7 cellular contexts compared by ENCODE assay signal in the genomic region with DNA sequence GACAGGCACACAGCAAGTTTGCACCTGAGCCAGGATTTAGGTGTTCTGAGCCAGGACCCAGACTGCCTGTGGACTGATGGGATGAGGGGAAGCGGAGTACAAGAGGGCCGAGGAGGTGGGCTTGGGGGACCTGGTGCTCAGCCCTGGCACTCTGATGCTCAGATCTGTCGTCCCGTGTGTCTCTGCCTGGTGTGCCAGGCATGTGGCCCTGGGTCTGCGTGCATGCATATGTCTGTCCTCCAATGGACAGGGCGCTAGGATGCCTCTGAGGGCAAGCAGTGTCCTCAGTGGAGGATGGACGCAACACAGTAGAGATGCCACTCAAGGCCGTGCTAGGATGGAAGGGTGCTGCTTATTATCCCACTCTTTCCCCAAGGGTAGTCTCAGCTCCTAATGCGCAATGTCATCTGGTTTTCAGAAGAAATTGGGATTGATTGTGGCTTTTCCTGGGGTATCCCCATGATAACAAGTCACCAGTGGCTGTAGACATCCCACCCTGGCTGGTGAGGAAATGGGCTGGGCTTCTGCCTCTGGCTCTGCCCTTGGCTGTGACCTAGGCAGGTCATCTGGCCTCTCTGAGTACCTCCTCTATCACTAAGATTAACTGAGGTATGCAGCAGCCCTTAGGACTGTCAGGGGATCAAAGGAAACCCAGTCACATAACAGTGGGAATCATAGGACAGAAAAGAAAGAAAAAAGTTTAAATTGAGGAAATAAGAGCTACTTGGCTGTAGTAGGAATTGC. TPM values are rescaled to one million over a fixed set of nuclear protein-coding genes. Genes with fewer than 3 reads are reported as not detected.
DNase-seq lines count a peak whose midpoint lies in the region; ATAC-seq, FAIRE-seq and TF ChIP-seq lines count a peak whose summit lies in the region.

No MANE protein-coding gene starts in this region.

- H3K9me3 ChIP-seq in adipocyte (ENCODE audit: control insufficient read depth, low read length) (no peaks in the 10 kb centered on the region), HepG2 (ENCODE audit: low read length) (no peaks in the 10 kb centered on the region), testis (no peaks in the 10 kb centered on the region)

- intact Hi-C loops in HepG2 (cut with micrococcal nuclease; ENCODE audit: unreplicated experiment) (loop anchor here (10.0 kb wide), 1 partner anchor 51 kb away; no protein-coding TSS in a partner anchor), testis (cut with DNase I; ENCODE audit: low total_unique reads) (no loop called here)

- CTCF ChIA-PET in HepG2 (lab: Yijun Ruan, JAX; ENCODE audit: low intra/inter-chr PET ratio, low total read pairs), result no interaction called here

- no peak for TF ChIP-seq POLR2A in HepG2 (IDR thresholded peaks at IDR 0.05; ENCODE audit: insufficient read depth in 1 of 2, low read depth in 2 of 2, low read length in 2 of 2)
- no peak for TF ChIP-seq POLR2A in testis (IDR thresholded peaks at IDR 0.05)

- 95% methylated on average over 8 of the region's 9 CpGs for WGBS in HepG2 (ENCODE audit: low lambda C conversion rate)
- WGBS in testis, 2 donors, result 89% methylated on average over 9 of the region's 9 CpGs

- no peaks in the 10 kb centered on the region for H3K36me3 ChIP-seq in adipocyte (ENCODE audit: control insufficient read depth, insufficient read depth, low read length, severe bottlenecking)
- H3K36me3 ChIP-seq in HepG2 (replicated peaks in 1 of 2; ENCODE audit: control insufficient read depth in 1 of 2, insufficient read depth in 2 of 2, low read length in 2 of 2), result peaks cover 20 to 53% of the 10 kb centered on the region in 2 experiments; a peak in 4 of 5 replicates
- no peaks in the 10 kb centered on the region for H3K36me3 ChIP-seq in testis (ENCODE audit: low read depth, missing control alignments)

- H3K4me1 ChIP-seq in adipocyte (ENCODE audit: control insufficient read depth, insufficient read depth, low read length) (peaks cover 37% of the 10 kb centered on the region), HepG2 (ENCODE audit: insufficient read depth, low read length) (peaks cover 46% of the 10 kb centered on the region), testis (peaks cover 33% of the 10 kb centered on the region)

- TF ChIP-seq CTCF in HepG2 (CRISPR knock-in tag; IDR thresholded peaks at IDR 0.05), result no peak
- no peak for TF ChIP-seq CTCF in testis (IDR thresholded peaks at IDR 0.05)

- no peak for TF ChIP-seq EP300 in HepG2 (IDR thresholded peaks at IDR 0.05; ENCODE audit: low read depth in 2 of 2, low read length in 2 of 2)
- no peak for TF ChIP-seq EP300 in HepG2 (CRISPR knock-in tag; IDR thresholded peaks at IDR 0.05; ENCODE audit: borderline replicate concordance)

- POLR2A ChIA-PET in HepG2 (lab: Yijun Ruan, JAX), result interaction anchor here (0.9 to 2.7 kb wide), 2 partner anchors 11 to 135 kb away, joined by 5 to 20 read pairs; a partner anchor contains a TSS

- no peak for FAIRE-seq in HepG2 (lab: Jason Lieb, UNC)

- H3K27ac ChIP-seq in HepG2 (ENCODE audit: extremely low read length, insufficient read depth, low read length), result peak overlapping the region; percentile 67
- H3K27ac ChIP-seq in testis, result peak overlapping the region; percentile 75 to 77

- H3K4me2 ChIP-seq in HepG2 (ENCODE audit: low read depth, low read length), result peak overlapping the region; percentile 60

- no peak overlapping the region for H2AFZ ChIP-seq in HepG2 (ENCODE audit: low read length)

- peaks cover 3% of the 10 kb centered on the region; the same call in 1 of the 2 replicates for H4K20me1 ChIP-seq in HepG2 (ENCODE audit: insufficient read depth, low read length)

- H3K4me3 ChIP-seq in Jurkat, Clone E6-1 (ENCODE audit: low read length), result peak overlapping the region; percentile 23
- H3K4me3 ChIP-seq in adipocyte (ENCODE audit: low read length) (peak overlapping the region; percentile 62), HepG2 (replicated peaks in 1 of 3; ENCODE audit: insufficient read depth in 1 of 3, low read depth in 2 of 3, low read length in 3 of 3) (peak overlapping the region in 1 of 3 experiments; percentile 22; a peak in 1 of 6 replicates), testis (no peak overlapping the region)

- H3K9ac ChIP-seq in adipocyte (ENCODE audit: low read length), result peak overlapping the region; percentile 31
- peak overlapping the region; percentile 29; the same call in 1 of the 2 replicates for H3K9ac ChIP-seq in HepG2 (ENCODE audit: insufficient read depth, low read depth, low read length)

- DNase-seq in Jurkat, Clone E6-1 (ENCODE audit: low read depth, low spot score), result no peak
- DNase-seq in adipocyte (ENCODE audit: low read depth), result no peak
- no peak for DNase-seq in HepG2 (ENCODE audit: low spot score)
- DNase-seq in testis, result no peak
- no peak for DNase-seq in anterior cingulate cortex (lab: John Stamatoyannopoulos, UW)
- DNase-seq in GM03348 (ENCODE audit: low spot score), result no peak

- no TSS peak for BruUV-seq in HepG2 (replicated peaks; lab: Mats Ljungman, UMichigan)

- H3K27me3 ChIP-seq in adipocyte (replicated peaks; ENCODE audit: control insufficient read depth, insufficient read depth, low read length) (no peaks in the 10 kb centered on the region), HepG2 (ENCODE audit: control insufficient read depth in 1 of 2, insufficient read depth in 2 of 2, low read length in 2 of 2) (no peaks in the 10 kb centered on the region; a peak in 1 of 5 replicates), testis (no peaks in the 10 kb centered on the region)

- ATAC-seq in HepG2, result peak; percentile 26
- no peak for ATAC-seq in HG02884 (IDR thresholded peaks at IDR 0.05; ENCODE audit: unreplicated experiment)

- TF ChIP-seq RAD21 in HepG2 (CRISPR knock-in tag; IDR thresholded peaks at IDR 0.05), result no peak

- in situ Hi-C loops in HepG2 (cut with HindIII; ENCODE audit: extremely low pct_ligation_motif_present, low pct_unique_long_range_greater_than_20kb), result no loop called here

- no peaks in the 10 kb centered on the region for H3K79me2 ChIP-seq in HepG2 (ENCODE audit: insufficient read depth, low read length)

TF ChIP-seq in HepG2, 621 proteins besides CTCF, POLR2A, EP300 and RAD21:
- TF ChIP-seq ZNF670 (CRISPR knock-in tag; IDR thresholded peaks at IDR 0.05; ENCODE audit: borderline replicate concordance) (no peak), ETV6 (CRISPR knock-in tag; conservative IDR thresholded peaks at IDR 0.05) (no peak), ZNF33B (CRISPR knock-in tag; IDR thresholded peaks at IDR 0.05) (no peak), MAZ (IDR thresholded peaks at IDR 0.05; ENCODE audit: borderline replicate concordance, low read depth, low read length) (no peak), MAZ (CRISPR knock-in tag; IDR thresholded peaks at IDR 0.05; ENCODE audit: low read depth) (0 out of 2 replicates have a peak, but pooled peaks have one; percentile 25), ARNTL (CRISPR knock-in tag; IDR thresholded peaks at IDR 0.05) (0 out of 2 replicates have a peak, but pooled peaks have one; percentile 11), ZNF724P (CRISPR knock-in tag; IDR thresholded peaks at IDR 0.05; ENCODE audit: borderline replicate concordance) (no peak), YEATS4 (CRISPR knock-in tag; IDR thresholded peaks at IDR 0.05; ENCODE audit: borderline replicate concordance) (peak; percentile 2; the same call in 1 of the 2 replicates), ZNF747 (CRISPR knock-in tag; IDR thresholded peaks at IDR 0.05; ENCODE audit: borderline replicate concordance) (0 out of 2 replicates have a peak, but pooled peaks have one; percentile 23), ERF (CRISPR knock-in tag; IDR thresholded peaks at IDR 0.05) (no peak)
TF ChIP-seq in HepG2: peak in this region for 4.

RNA-seq across cellular contexts. Expression of a gene that starts 35.7 kb away (rescaled TPM):
- polyA plus RNA-seq in Jurkat, Clone E6-1 (2012; ENCODE audit: insufficient read depth, insufficient read length), result 0.42 TPM
- total RNA-seq in HepG2 (2016; rRNA removed; fragmentation: Illumina TruSeq; extraction: Trizol), result 0.94 and 2.1 TPM in 2 replicates
- 0.20 and 0.44 TPM in 2 replicates for total RNA-seq in HepG2 (2016; cell fraction: cytosol; rRNA removed; fragmentation: Illumina TruSeq; extraction: Trizol; ENCODE audit: low read depth)
- 0.64 and 2.1 TPM in 2 replicates for total RNA-seq in HepG2 (2016; cell fraction: insoluble cytoplasmic fraction; rRNA removed; fragmentation: Illumina TruSeq; extraction: Trizol)
- total RNA-seq in HepG2 (2016; cell fraction: membrane; rRNA removed; fragmentation: Illumina TruSeq; extraction: Trizol), result 0.48 and 0.49 TPM in 2 replicates
- 3.6 and 3.8 TPM in 2 replicates for total RNA-seq in HepG2 (2016; cell fraction: nucleus; rRNA removed; fragmentation: Illumina TruSeq; extraction: Trizol)
- polyA plus RNA-seq in HepG2 (2011; rRNA removed), result 11.0 and 12.7 TPM in 2 replicates
- polyA plus RNA-seq in HepG2 (2011; cell fraction: cytosol; rRNA removed), result 3.8 and 6.5 TPM in 2 replicates
- 12.4 and 16.2 TPM in 2 replicates for polyA plus RNA-seq in HepG2 (2011; cell fraction: nucleus; rRNA removed)
- 2.7 and 4.1 TPM in 2 replicates for polyA plus RNA-seq in HepG2 (2012)
- 0.27 and 0.36 TPM in 2 replicates for polyA plus RNA-seq in HepG2 (2016; cell fraction: cytosol; fragmentation: Illumina TruSeq; extraction: Trizol; ENCODE audit: low read depth)
- 1.3 and 1.8 TPM in 2 replicates for polyA plus RNA-seq in HepG2 (2016; cell fraction: insoluble cytoplasmic fraction; fragmentation: Illumina TruSeq; extraction: Trizol; ENCODE audit: low read depth)
- polyA plus RNA-seq in HepG2 (2016; cell fraction: membrane; fragmentation: Illumina TruSeq; extraction: Trizol; ENCODE audit: low read depth), result 0.41 and 0.74 TPM in 2 replicates
- polyA plus RNA-seq in HepG2 (2016; cell fraction: nucleus; fragmentation: Illumina TruSeq; extraction: Trizol; ENCODE audit: insufficient read depth, low read depth), result 8.0 and 8.7 TPM in 2 replicates
- polyA minus RNA-seq in HepG2 (2011; rRNA and poly(A)+ RNA removed; ENCODE audit: low replicate concordance), result 0.77 and 15.6 TPM in 2 replicates
- polyA minus RNA-seq in HepG2 (2011; cell fraction: cytosol; rRNA and poly(A)+ RNA removed), result 5.4 and 6.8 TPM in 2 replicates
- 4.4 and 4.6 TPM in 2 replicates for polyA minus RNA-seq in HepG2 (2011; cell fraction: nucleus; rRNA and poly(A)+ RNA removed)
- 10 to 100 TPM in 1 of 2 donors, 1 to 10 TPM in 1; 5.7 to 11.9 TPM for total RNA-seq in testis
- polyA plus RNA-seq in testis (ENCODE audit: insufficient read depth, low read depth, low replicate concordance), result 5.3 TPM

Comparison
In these comparisons a context has a peak if more than half of its experiments do, and no peak if none do; other contexts are left out.
1. H3K4me3 ChIP-seq: peak in Jurkat, Clone E6-1 (single experiment) and adipocyte (single experiment); none in testis (0 of 2).